Comparison of ENCODE assay signal across 10 cellular contexts in genomic region chr12:19234171-19234704, GRCh38.
DNase-seq lines count a peak whose midpoint lies in the region; TF ChIP-seq lines count a peak whose summit lies in the region.
"Had no signal": no experiment of that assay in that cellular context is flagged by ENCODE, and none has a peak within 500 bp of the region (broad histone marks: within the 10 kb centered on the region; RNA-seq: fewer than 3 reads in every experiment).

No MANE protein-coding gene starts in this region.

- TF ChIP-seq CTCF in nephron (IDR thresholded peaks at IDR 0.05; ENCODE audit: unreplicated experiment in 3 of 3) (no peak), Peyer's patch (IDR thresholded peaks at IDR 0.05) (no peak)

- peaks cover 0 to 9% (median 0%) of the 10 kb centered on the region in 4 donors for H3K4me1 ChIP-seq in Peyer's patch

- H3K4me1 Mint-ChIP-seq in nephron, result peaks cover 49% of the 10 kb centered on the region
- peaks cover 10% of the 10 kb centered on the region for H3K4me1 Mint-ChIP-seq in activated T-cell treated with anti-CD3 and anti-CD28 coated beads, Interleukin-2, amount 50 U/mL, for 24 hours (ENCODE audit: low read depth)

- peak overlapping the region in 1 of 4 donors; percentile 36 for H3K27ac ChIP-seq in Peyer's patch

- peaks cover 14% of the 10 kb centered on the region for H3K36me3 Mint-ChIP-seq in nephron (ENCODE audit: low read depth)
- H3K36me3 Mint-ChIP-seq in activated T-cell treated with anti-CD3 and anti-CD28 coated beads, Interleukin-2, amount 50 U/mL, for 24 hours (ENCODE audit: low read depth), result no peaks in the 10 kb centered on the region

- no peaks in the 10 kb centered on the region for H3K9me3 ChIP-seq in Peyer's patch

- H3K27me3 Mint-ChIP-seq in nephron (ENCODE audit: low read depth), result no peaks in the 10 kb centered on the region
- H3K27me3 Mint-ChIP-seq in activated T-cell treated with anti-CD3 and anti-CD28 coated beads, Interleukin-2, amount 50 U/mL, for 24 hours, result no peaks in the 10 kb centered on the region

- no peak for TF ChIP-seq POLR2A in Peyer's patch (IDR thresholded peaks at IDR 0.05)

- H3K36me3 ChIP-seq in Peyer's patch, result no peaks in the 10 kb centered on the region

- peak; percentile 46 for DNase-seq in ELF-1 (ENCODE audit: low read depth, low spot score)
- peak; percentile 6 for DNase-seq in NCI-H226
- peak; percentile 45 for DNase-seq in fibroblast of gingiva (ENCODE audit: low read depth)
- no peak for DNase-seq in Peyer's patch
- DNase-seq in anterior cingulate cortex (lab: John Stamatoyannopoulos, UW), result no peak
- DNase-seq in activated effector memory CD4-positive, alpha-beta T cell treated with anti-CD3 and anti-CD28 coated beads, Interleukin-2, amount 50 U/mL, for 16 hours, result no peak
- no peak for DNase-seq in activated T-cell treated with anti-CD3 and anti-CD28 coated beads, Interleukin-2, amount 50 U/mL, for 24 hours
- DNase-seq: activated T-cell treated with anti-CD3 and anti-CD28 coated beads for 4 hours, SW 1271 had no signal

- no peak overlapping the region for H3K4me3 ChIP-seq in Peyer's patch

- peaks cover 3% of the 10 kb centered on the region for H3K9me3 Mint-ChIP-seq in nephron
- no peaks in the 10 kb centered on the region for H3K9me3 Mint-ChIP-seq in activated T-cell treated with anti-CD3 and anti-CD28 coated beads, Interleukin-2, amount 50 U/mL, for 24 hours

- H3K4me3 Mint-ChIP-seq in nephron, result no peak overlapping the region
- no peak overlapping the region for H3K4me3 Mint-ChIP-seq in activated T-cell treated with anti-CD3 and anti-CD28 coated beads, Interleukin-2, amount 50 U/mL, for 24 hours

- peak overlapping the region; percentile 84 to 88 (median 86) for H3K27ac Mint-ChIP-seq in nephron
- H3K27ac Mint-ChIP-seq in activated T-cell treated with anti-CD3 and anti-CD28 coated beads, Interleukin-2, amount 50 U/mL, for 24 hours, result no peak overlapping the region

- no peaks in the 10 kb centered on the region for H3K27me3 ChIP-seq in Peyer's patch

Comparison
In these comparisons a context has a peak if more than half of its experiments do, and no peak if none do; other contexts are left out.
1. DNase-seq: peak in ELF-1 (single experiment), NCI-H226 (single experiment) and fibroblast of gingiva (single experiment); none in Peyer's patch (0 of 3), anterior cingulate cortex (0 of 58), activated effector memory CD4-positive, alpha-beta T cell treated with anti-CD3 and anti-CD28 coated beads, Interleukin-2, amount 50 U/mL, for 16 hours (single experiment) and activated T-cell treated with anti-CD3 and anti-CD28 coated beads, Interleukin-2, amount 50 U/mL, for 24 hours (single experiment).